Comparison of ENCODE assay signal across 20 cellular contexts in genomic region chr11:110200241-110200640, GRCh38.
DNase-seq lines count a peak whose midpoint lies in the region; ATAC-seq, FAIRE-seq and TF ChIP-seq lines count a peak whose summit lies in the region.
"Had no signal": no experiment of that assay in that cellular context is flagged by ENCODE, and none has a peak within 500 bp of the region (broad histone marks: within the 10 kb centered on the region; RNA-seq: fewer than 3 reads in every experiment).

No MANE protein-coding gene starts in this region.

- H4K20me1 ChIP-seq in endothelial cell of umbilical vein (replicated peaks; ENCODE audit: control insufficient read depth, extremely low read depth, insufficient read depth, low read length) (no peaks in the 10 kb centered on the region), osteoblast (ENCODE audit: insufficient read depth, low read length) (no peaks in the 10 kb centered on the region)

- H3K79me2 ChIP-seq in endothelial cell of umbilical vein (ENCODE audit: control insufficient read depth, insufficient read depth, low read length), result no peaks in the 10 kb centered on the region
- H3K79me2 ChIP-seq in osteoblast (ENCODE audit: insufficient read depth, low read length), result no peaks in the 10 kb centered on the region

- H3K27ac ChIP-seq in SK-N-MC (peak overlapping the region; percentile 57), endothelial cell of umbilical vein (ENCODE audit: insufficient read depth, low read depth, low read length) (peak overlapping the region; percentile 10), osteoblast (ENCODE audit: low read depth, low read length) (peak overlapping the region; percentile 19)

- peak overlapping the region; percentile 58 for H3K9ac ChIP-seq in SK-N-MC (ENCODE audit: insufficient read length)
- H3K9ac ChIP-seq in endothelial cell of umbilical vein (replicated peaks; ENCODE audit: extremely low read depth, insufficient read depth, low read length), result no peak overlapping the region

- no peak overlapping the region for H3K27ac Mint-ChIP-seq in activated CD8-positive, alpha-beta T cell treated with anti-CD3 and anti-CD28 coated beads for 36 hours
- H3K27ac Mint-ChIP-seq in activated CD8-positive, alpha-beta T cell treated with anti-CD3 and anti-CD28 coated beads, Interleukin-2, amount 10 ng/mL, durations not matched to agents 7 days and 5 days, result no peak overlapping the region
- H3K27ac Mint-ChIP-seq: activated naive CD4-positive, alpha-beta T cell treated with anti-CD3 and anti-CD28 coated beads for 36 hours; CD4-positive, alpha-beta memory T cell; stimulated activated memory B cell treated with anti-CD40 and anti-IgM and Interleukin-4, amounts not matched to agents 10 μg/mL and 1 μg/mL and 100 μg/mL, for 72 hours had no signal

- ATAC-seq in activated CD8-positive, alpha-beta T cell treated with anti-CD3 and anti-CD28 coated beads for 36 hours, result no peak
- no peak for ATAC-seq in activated CD8-positive, alpha-beta T cell treated with anti-CD3 and anti-CD28 coated beads, Interleukin-2, amount 10 ng/mL, durations not matched to agents 7 days and 5 days
- ATAC-seq: Right ventricle myocardium inferior; stimulated activated memory B cell treated with anti-CD40 and anti-IgM and Interleukin-4, amounts not matched to agents 10 μg/mL and 1 μg/mL and 100 μg/mL, for 72 hours had no signal

- dilution Hi-C loops in endothelial cell of umbilical vein (cut with MboI; ENCODE audit: extremely low pct_ligation_motif_present, low sequenced_read_pairs), result no loop called here

- H3K4me1 ChIP-seq in endothelial cell of umbilical vein (ENCODE audit: control insufficient read depth, extremely low read depth, insufficient read depth, low read length) (peaks cover 23% of the 10 kb centered on the region), osteoblast (ENCODE audit: insufficient read depth, low read length) (peaks cover 19% of the 10 kb centered on the region)

- H3K4me2 ChIP-seq in endothelial cell of umbilical vein (ENCODE audit: insufficient read depth, low read length), result peak overlapping the region; percentile 10
- H3K4me2 ChIP-seq in osteoblast (ENCODE audit: insufficient read depth, low read length), result no peak overlapping the region

- intact Hi-C loops in activated CD8-positive, alpha-beta T cell treated with anti-CD3 and anti-CD28 coated beads for 36 hours (cut with micrococcal nuclease), result loop anchor here (2.0 kb wide), 2 partner anchors 167 to 235 kb away; no protein-coding TSS in a partner anchor
- intact Hi-C loops in endothelial cell of umbilical vein (cut with micrococcal nuclease), result loop anchor here (2.0 to 5.0 kb wide), 3 partner anchors 327 to 1032 kb away; no protein-coding TSS in a partner anchor

- H3K4me1 Mint-ChIP-seq in activated CD8-positive, alpha-beta T cell treated with anti-CD3 and anti-CD28 coated beads for 36 hours (ENCODE audit: low read depth), result no peaks in the 10 kb centered on the region
- H3K4me1 Mint-ChIP-seq in activated CD8-positive, alpha-beta T cell treated with anti-CD3 and anti-CD28 coated beads, Interleukin-2, amount 10 ng/mL, durations not matched to agents 7 days and 5 days (ENCODE audit: low read depth), result no peaks in the 10 kb centered on the region

- no TSS peak for BruUV-seq in endothelial cell of umbilical vein (replicated peaks; lab: Mats Ljungman, UMichigan)

- H3K27me3 ChIP-seq in endothelial cell of umbilical vein (ENCODE audit: control insufficient read depth in 2 of 2, insufficient read depth in 2 of 2, low read length in 2 of 2) (no peaks in the 10 kb centered on the region), osteoblast (ENCODE audit: insufficient read depth, low read length) (no peaks in the 10 kb centered on the region)

- H3K9me3 ChIP-seq in SK-N-MC (ENCODE audit: low read depth, low read length) (no peaks in the 10 kb centered on the region), endothelial cell of umbilical vein (replicated peaks; ENCODE audit: control insufficient read depth, insufficient read depth, low read length) (no peaks in the 10 kb centered on the region), osteoblast (ENCODE audit: low read depth, low read length) (no peaks in the 10 kb centered on the region)

- POLR2A ChIA-PET in activated CD8-positive, alpha-beta T cell treated with anti-CD3 and anti-CD28 coated beads for 36 hours (lab: Charles Lee), result no interaction called here
- POLR2A ChIA-PET in activated CD8-positive, alpha-beta T cell treated with anti-CD3 and anti-CD28 coated beads, Interleukin-2, amount 10 ng/mL, durations not matched to agents 7 days and 5 days (lab: Charles Lee), result no interaction called here
- POLR2A ChIA-PET in endothelial cell of umbilical vein (lab: Charles Lee), result interaction anchor here (0.8 kb wide), 1 partner anchor 163 kb away, joined by 3 read pairs; no protein-coding TSS in a partner anchor

- H3K27me3 Mint-ChIP-seq in activated CD8-positive, alpha-beta T cell treated with anti-CD3 and anti-CD28 coated beads for 36 hours, result no peaks in the 10 kb centered on the region
- H3K27me3 Mint-ChIP-seq in activated CD8-positive, alpha-beta T cell treated with anti-CD3 and anti-CD28 coated beads, Interleukin-2, amount 10 ng/mL, durations not matched to agents 7 days and 5 days (ENCODE audit: low read depth), result no peaks in the 10 kb centered on the region

- DNase-seq in activated CD8-positive, alpha-beta T cell treated with anti-CD3 and anti-CD28 coated beads for 36 hours, result peak; percentile 16
- DNase-seq in activated CD8-positive, alpha-beta T cell treated with anti-CD3 and anti-CD28 coated beads, Interleukin-2, amount 10 ng/mL, durations not matched to agents 7 days and 5 days, result no peak
- no peak for DNase-seq in SK-N-MC (ENCODE audit: low read depth, low spot score)
- peak; percentile 34 for DNase-seq in endothelial cell of umbilical vein (ENCODE audit: low read depth, low spot score)
- peak; percentile 31 for DNase-seq in osteoblast (ENCODE audit: insufficient read length, low spot score, missing footprints)
- no peak for DNase-seq in SIG-M5 (lab: John Stamatoyannopoulos, UW)
- DNase-seq in iPS-NIHi11 (ENCODE audit: low spot score), result no peak
- DNase-seq in NCI-H2227 (lab: John Stamatoyannopoulos, UW; ENCODE audit: unreplicated experiment), result no peak
- DNase-seq: activated CD4-positive, alpha-beta T cell treated with anti-CD3 and anti-CD28 coated beads for 48 hours; activated naive CD4-positive, alpha-beta T cell treated with anti-CD3 and anti-CD28 coated beads for 36 hours; activated T-cell treated with anti-CD3 and anti-CD28 coated beads for 4 hours; CD4-positive, alpha-beta memory T cell; central memory CD4-positive, alpha-beta T cell; head of caudate nucleus; small intestine; trophoblast cell had no signal

- no peak for TF ChIP-seq CTCF in activated CD8-positive, alpha-beta T cell treated with anti-CD3 and anti-CD28 coated beads for 36 hours (IDR thresholded peaks at IDR 0.05)
- TF ChIP-seq CTCF in endothelial cell of umbilical vein (IDR thresholded peaks at IDR 0.05; ENCODE audit: extremely low read depth in 1 of 2, insufficient read depth in 1 of 2, low read depth in 1 of 2, low read length in 2 of 2) (no peak), osteoblast (IDR thresholded peaks at IDR 0.05; ENCODE audit: extremely low read depth, low read depth, low read length) (no peak)

- no peaks in the 10 kb centered on the region for H3K9me3 Mint-ChIP-seq in activated CD8-positive, alpha-beta T cell treated with anti-CD3 and anti-CD28 coated beads for 36 hours
- no peaks in the 10 kb centered on the region for H3K9me3 Mint-ChIP-seq in activated CD8-positive, alpha-beta T cell treated with anti-CD3 and anti-CD28 coated beads, Interleukin-2, amount 10 ng/mL, durations not matched to agents 7 days and 5 days (ENCODE audit: insufficient read depth)
- H3K9me3 Mint-ChIP-seq: activated naive CD4-positive, alpha-beta T cell treated with anti-CD3 and anti-CD28 coated beads for 36 hours; CD4-positive, alpha-beta memory T cell; stimulated activated memory B cell treated with anti-CD40 and anti-IgM and Interleukin-4, amounts not matched to agents 10 μg/mL and 1 μg/mL and 100 μg/mL, for 72 hours had no signal

- FAIRE-seq in endothelial cell of umbilical vein (lab: Jason Lieb, UNC), result peak; percentile 48
- FAIRE-seq: A204.1, keratinocyte, small intestine had no signal

- H3K9me1 ChIP-seq in endothelial cell of umbilical vein (replicated peaks; ENCODE audit: control insufficient read depth, extremely low read depth, insufficient read depth, low read length), result no peaks in the 10 kb centered on the region

- H3K4me3 ChIP-seq in SK-N-MC, result no peak overlapping the region
- H3K4me3 ChIP-seq in endothelial cell of umbilical vein (replicated peaks in 1 of 3; ENCODE audit: insufficient read depth in 1 of 3, low read depth in 1 of 3, low read length in 3 of 3), result no peak overlapping the region
- no peak overlapping the region for H3K4me3 ChIP-seq in osteoblast (ENCODE audit: insufficient read depth, low read length)

- no peak overlapping the region for H3K4me3 Mint-ChIP-seq in activated CD8-positive, alpha-beta T cell treated with anti-CD3 and anti-CD28 coated beads for 36 hours
- no peak overlapping the region for H3K4me3 Mint-ChIP-seq in activated CD8-positive, alpha-beta T cell treated with anti-CD3 and anti-CD28 coated beads, Interleukin-2, amount 10 ng/mL, durations not matched to agents 7 days and 5 days
- H3K4me3 Mint-ChIP-seq: activated naive CD4-positive, alpha-beta T cell treated with anti-CD3 and anti-CD28 coated beads for 36 hours; CD4-positive, alpha-beta memory T cell; stimulated activated memory B cell treated with anti-CD40 and anti-IgM and Interleukin-4, amounts not matched to agents 10 μg/mL and 1 μg/mL and 100 μg/mL, for 72 hours had no signal

- H3K36me3 Mint-ChIP-seq in activated CD8-positive, alpha-beta T cell treated with anti-CD3 and anti-CD28 coated beads for 36 hours (ENCODE audit: low read depth), result no peaks in the 10 kb centered on the region
- H3K36me3 Mint-ChIP-seq in activated CD8-positive, alpha-beta T cell treated with anti-CD3 and anti-CD28 coated beads, Interleukin-2, amount 10 ng/mL, durations not matched to agents 7 days and 5 days (ENCODE audit: low read depth), result no peaks in the 10 kb centered on the region
- H3K36me3 Mint-ChIP-seq: CD4-positive, alpha-beta memory T cell; stimulated activated memory B cell treated with anti-CD40 and anti-IgM and Interleukin-4, amounts not matched to agents 10 μg/mL and 1 μg/mL and 100 μg/mL, for 72 hours had no signal

- H2AFZ ChIP-seq in endothelial cell of umbilical vein (ENCODE audit: low read depth, low read length) (no peak overlapping the region), osteoblast (ENCODE audit: low read length) (no peak overlapping the region)

- H3K36me3 ChIP-seq in SK-N-MC (ENCODE audit: insufficient read depth, low read length) (no peaks in the 10 kb centered on the region), endothelial cell of umbilical vein (ENCODE audit: control insufficient read depth in 2 of 2, extremely low read depth in 1 of 2, insufficient read depth in 2 of 2, low read length in 2 of 2) (no peaks in the 10 kb centered on the region), osteoblast (ENCODE audit: insufficient read depth, low read length) (no peaks in the 10 kb centered on the region)

- CTCF ChIA-PET in activated CD8-positive, alpha-beta T cell treated with anti-CD3 and anti-CD28 coated beads for 36 hours (lab: Charles Lee), result interaction anchor here (1.0 to 9.0 kb wide), 26 partner anchors 9 to 290 kb away, joined by 3 to 126 read pairs (median 6); partner anchors contain the start of gene FDX1
- CTCF ChIA-PET in activated CD8-positive, alpha-beta T cell treated with anti-CD3 and anti-CD28 coated beads, Interleukin-2, amount 10 ng/mL, durations not matched to agents 7 days and 5 days (lab: Charles Lee), result interaction anchor here (0.7 to 7.5 kb wide), 20 partner anchors 9 to 1031 kb away, joined by 3 to 100 read pairs (median 6); partner anchors contain the start of gene FDX1
- CTCF ChIA-PET in endothelial cell of umbilical vein (lab: Charles Lee), result interaction anchor here (0.9 to 7.0 kb wide), 18 partner anchors 24 to 347 kb away, joined by 3 to 143 read pairs (median 8); partner anchors contain the start of genes FDX1, RDX and ZC3H12C

- TF ChIP-seq POLR2A in endothelial cell of umbilical vein (IDR thresholded peaks at IDR 0.05; ENCODE audit: low read depth, low read length), result no peak

Comparison
In these comparisons a context has a peak if more than half of its experiments do, and no peak if none do; other contexts are left out.
1. DNase-seq: peak in activated CD8-positive, alpha-beta T cell treated with anti-CD3 and anti-CD28 coated beads for 36 hours (single experiment), endothelial cell of umbilical vein (single experiment) and osteoblast (single experiment); none in activated CD8-positive, alpha-beta T cell treated with anti-CD3 and anti-CD28 coated beads, Interleukin-2, amount 10 ng/mL, durations not matched to agents 7 days and 5 days (single experiment), SK-N-MC (single experiment), SIG-M5 (single experiment), iPS-NIHi11 (single experiment) and NCI-H2227 (single experiment).
2. Peak in every context shown above with its lines, with median percentiles within 50 percentile points of each other: H3K27ac ChIP-seq.